In genomic region chr4:148648599-148648998, GRCh38 we compare ENCODE assay signal across 24 cellular contexts.
DNase-seq lines count a peak whose midpoint lies in the region; ATAC-seq, FAIRE-seq and TF ChIP-seq lines count a peak whose summit lies in the region.
"Had no signal": no experiment of that assay in that cellular context is flagged by ENCODE, and none has a peak within 500 bp of the region (broad histone marks: within the 10 kb centered on the region; RNA-seq: fewer than 3 reads in every experiment).

No MANE protein-coding gene starts in this region.

- H4K20me1 ChIP-seq in osteoblast (ENCODE audit: insufficient read depth, low read length) = no peaks in the 10 kb centered on the region
- H4K20me1 ChIP-seq: BLaER1 had no signal

- H3K79me2 ChIP-seq in osteoblast (ENCODE audit: insufficient read depth, low read length) = no peaks in the 10 kb centered on the region

- no peak for TF ChIP-seq POLR2A in gastroesophageal sphincter (IDR thresholded peaks at IDR 0.05)

- no peak for TF ChIP-seq EP300 in gastroesophageal sphincter (IDR thresholded peaks at IDR 0.05)

- DNase-seq in left kidney (ENCODE audit: low read depth, low spot score) = peak; percentile 63
- DNase-seq in osteoblast (ENCODE audit: insufficient read length, low spot score, missing footprints) = peak; percentile 1
- no peak for DNase-seq in D721Med (ENCODE audit: insufficient read length, low spot score)
- no peak for DNase-seq in dedifferentiated amniotic fluid mesenchymal stem cell (ENCODE audit: extremely low spot score)
- no peak for DNase-seq in stimulated activated CD4-positive, alpha-beta T cell treated with anti-CD3 and anti-CD28 coated beads, Interleukin-15, amount 100 ng/mL, for 24 hours
- DNase-seq: 8988T; ACHN; BE2C; C1 segment of cervical spinal cord; CD4-positive, alpha-beta memory T cell; CD4-positive, CD25-positive, alpha-beta regulatory T cell; CD8-positive, alpha-beta memory T cell; COR-L47; DMS79 treated with DMSO at 0.1 percent for 48 hours; GF-D8 had no signal

- H2AFZ ChIP-seq in osteoblast (ENCODE audit: low read length) = no peak overlapping the region

- no peak for TF ChIP-seq CTCF in VCaP (conservative IDR thresholded peaks at IDR 0.05)
- TF ChIP-seq CTCF in osteoblast (IDR thresholded peaks at IDR 0.05; ENCODE audit: extremely low read depth, low read depth, low read length) = no peak
- no peak for TF ChIP-seq CTCF in D721Med (IDR thresholded peaks at IDR 0.05; ENCODE audit: insufficient read depth, missing control alignments)
- no peak for TF ChIP-seq CTCF in gastroesophageal sphincter (IDR thresholded peaks at IDR 0.05)

- H3K27ac ChIP-seq in VCaP (peak overlapping the region; percentile 77), osteoblast (ENCODE audit: low read depth, low read length) (no peak overlapping the region), gastroesophageal sphincter (no peak overlapping the region)
- H3K27ac ChIP-seq: BLaER1 had no signal

- no peaks in the 10 kb centered on the region for H3K36me3 Mint-ChIP-seq in stimulated activated memory B cell treated with anti-CD40 and anti-IgM and Interleukin-4, amounts not matched to agents 10 μg/mL and 1 μg/mL and 100 μg/mL, for 72 hours
- H3K36me3 Mint-ChIP-seq: CD14-positive monocyte; CD4-positive, alpha-beta memory T cell; CD4-positive, CD25-positive, alpha-beta regulatory T cell had no signal

- H3K4me3 ChIP-seq in osteoblast (ENCODE audit: insufficient read depth, low read length) (no peak overlapping the region), gastroesophageal sphincter (no peak overlapping the region)
- H3K4me3 ChIP-seq: BLaER1 had no signal

- WGBS in gastroesophageal sphincter (ENCODE audit: low coverage in 1 of 2), 2 donors = 65 to 82% methylated on average over 3 to 5 of the region's 5 CpGs

- H3K4me1 Mint-ChIP-seq in stimulated activated memory B cell treated with anti-CD40 and anti-IgM and Interleukin-4, amounts not matched to agents 10 μg/mL and 1 μg/mL and 100 μg/mL, for 72 hours = no peaks in the 10 kb centered on the region
- H3K4me1 Mint-ChIP-seq: CD14-positive monocyte; CD4-positive, alpha-beta memory T cell; CD4-positive, CD25-positive, alpha-beta regulatory T cell; CD8-positive, alpha-beta memory T cell had no signal

- no peaks in the 10 kb centered on the region for H3K27me3 Mint-ChIP-seq in stimulated activated memory B cell treated with anti-CD40 and anti-IgM and Interleukin-4, amounts not matched to agents 10 μg/mL and 1 μg/mL and 100 μg/mL, for 72 hours
- H3K27me3 Mint-ChIP-seq: CD4-positive, alpha-beta memory T cell; CD4-positive, CD25-positive, alpha-beta regulatory T cell had no signal

- no peak for FAIRE-seq in D721Med (lab: Jason Lieb, UNC)
- FAIRE-seq: A204.1, G401.6, GM12891, GM19239 had no signal

- peak; percentile 13 for ATAC-seq in stimulated activated memory B cell treated with anti-CD40 and anti-IgM and Interleukin-4, amounts not matched to agents 10 μg/mL and 1 μg/mL and 100 μg/mL, for 72 hours
- ATAC-seq in gastroesophageal sphincter = no peak

- H3K27me3 ChIP-seq in osteoblast (ENCODE audit: insufficient read depth, low read length) = no peaks in the 10 kb centered on the region
- H3K27me3 ChIP-seq in gastroesophageal sphincter = no peaks in the 10 kb centered on the region
- H3K27me3 ChIP-seq: BE2C, BLaER1 had no signal

- no peak overlapping the region for H3K4me2 ChIP-seq in osteoblast (ENCODE audit: insufficient read depth, low read length)
- H3K4me2 ChIP-seq: BLaER1 had no signal

- no peak overlapping the region for H3K27ac Mint-ChIP-seq in stimulated activated memory B cell treated with anti-CD40 and anti-IgM and Interleukin-4, amounts not matched to agents 10 μg/mL and 1 μg/mL and 100 μg/mL, for 72 hours
- H3K27ac Mint-ChIP-seq: CD14-positive monocyte; CD4-positive, alpha-beta memory T cell; CD4-positive, CD25-positive, alpha-beta regulatory T cell; CD8-positive, alpha-beta memory T cell had no signal

- H3K9me3 ChIP-seq in osteoblast (ENCODE audit: low read depth, low read length) (no peaks in the 10 kb centered on the region), gastroesophageal sphincter (no peaks in the 10 kb centered on the region)
- H3K9me3 ChIP-seq: BE2C, BLaER1 had no signal

- H3K36me3 ChIP-seq in osteoblast (ENCODE audit: insufficient read depth, low read length) (no peaks in the 10 kb centered on the region), gastroesophageal sphincter (no peaks in the 10 kb centered on the region)
- H3K36me3 ChIP-seq: BE2C, BLaER1 had no signal

- H3K4me1 ChIP-seq in osteoblast (ENCODE audit: insufficient read depth, low read length) = no peaks in the 10 kb centered on the region
- H3K4me1 ChIP-seq in gastroesophageal sphincter = no peaks in the 10 kb centered on the region
- H3K4me1 ChIP-seq: BE2C, BLaER1 had no signal

- no peak overlapping the region for H3K4me3 Mint-ChIP-seq in stimulated activated memory B cell treated with anti-CD40 and anti-IgM and Interleukin-4, amounts not matched to agents 10 μg/mL and 1 μg/mL and 100 μg/mL, for 72 hours
- H3K4me3 Mint-ChIP-seq: CD14-positive monocyte; CD4-positive, alpha-beta memory T cell; CD4-positive, CD25-positive, alpha-beta regulatory T cell; CD8-positive, alpha-beta memory T cell had no signal

- no peaks in the 10 kb centered on the region for H3K9me3 Mint-ChIP-seq in stimulated activated memory B cell treated with anti-CD40 and anti-IgM and Interleukin-4, amounts not matched to agents 10 μg/mL and 1 μg/mL and 100 μg/mL, for 72 hours
- H3K9me3 Mint-ChIP-seq: CD4-positive, alpha-beta memory T cell had no signal

Comparison
In these comparisons a context has a peak if more than half of its experiments do, and no peak if none do; other contexts are left out.
1. DNase-seq: peak in left kidney (single experiment) and osteoblast (single experiment); none in D721Med (single experiment), dedifferentiated amniotic fluid mesenchymal stem cell (single experiment) and stimulated activated CD4-positive, alpha-beta T cell treated with anti-CD3 and anti-CD28 coated beads, Interleukin-15, amount 100 ng/mL, for 24 hours (single experiment).